21 cellular contexts compared by ENCODE assay signal in the genomic region with DNA sequence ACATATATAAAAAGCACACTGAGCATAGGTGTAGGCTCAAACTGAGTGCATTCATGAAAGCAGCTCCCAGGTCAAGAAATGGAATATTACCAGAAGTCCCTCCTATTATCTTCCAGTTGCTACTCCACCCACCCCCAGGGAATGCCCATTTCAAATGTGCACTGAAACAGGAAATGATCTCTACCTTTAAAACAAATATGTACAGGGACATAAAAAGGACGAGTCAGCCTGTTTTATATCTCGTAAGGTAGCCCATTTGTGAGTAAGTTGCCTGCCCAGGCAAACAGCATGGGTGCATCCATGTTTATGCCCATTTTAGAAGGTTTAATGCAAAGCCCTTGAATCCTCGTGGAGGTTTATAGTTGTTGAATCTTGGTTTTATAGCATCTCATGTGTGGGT. TPM values are rescaled to one million over a fixed set of nuclear protein-coding genes. Genes with fewer than 3 reads are reported as not detected.
DNase-seq lines count a peak whose midpoint lies in the region; ATAC-seq and TF ChIP-seq lines count a peak whose summit lies in the region.
"Had no signal": no experiment of that assay in that cellular context is flagged by ENCODE, and none has a peak within 500 bp of the region (broad histone marks: within the 10 kb centered on the region; RNA-seq: fewer than 3 reads in every experiment).

No MANE protein-coding gene starts in this region.

- TF ChIP-seq EP300 in stomach (IDR thresholded peaks at IDR 0.05): no peak

- WGBS in stomach, 5 donors: 52 to 72% (median 55%) methylated on average over 3 of the region's 3 CpGs

- POLR2A ChIA-PET in Panc1 (lab: Charles Lee): interaction anchor here (0.6 kb wide), 1 partner anchor 19 kb away, joined by 7 read pairs; no protein-coding TSS in a partner anchor

- H3K9me3 ChIP-seq in Panc1 (ENCODE audit: control insufficient read depth, insufficient read depth, low read depth, low read length) (peaks cover 6% of the 10 kb centered on the region; the same call in 1 of the 2 replicates), stomach (peaks cover 0 to 9% (median 6%) of the 10 kb centered on the region in 4 donors)

- no peak for TF ChIP-seq POLR2A in stomach (IDR thresholded peaks at IDR 0.05)

- intact Hi-C loops in Panc1 (cut with micrococcal nuclease; ENCODE audit: unreplicated experiment) (no loop called here), left colon (cut with DNase I, micrococcal nuclease) (no loop called here), head of caudate nucleus (cut with DNase I) (no loop called here), stomach (cut with DNase I; ENCODE audit: low total_unique reads) (no loop called here), left cardiac atrium (cut with DNase I) (no loop called here)

- TF ChIP-seq CTCF in C4-2B (conservative IDR thresholded peaks at IDR 0.05) (no peak), Panc1 (IDR thresholded peaks at IDR 0.05) (no peak), stomach (IDR thresholded peaks at IDR 0.05) (no peak)

- CTCF ChIA-PET in Panc1 (lab: Charles Lee): no interaction called here

- ATAC-seq in Panc1 (peak; percentile 56), left colon (peak; percentile 77), left cardiac atrium (no peak)

- peak overlapping the region; percentile 84 for H3K27ac ChIP-seq in C4-2B
- H3K27ac ChIP-seq in Panc1 (ENCODE audit: low read length): peak overlapping the region; percentile 12; the same call in 1 of the 2 replicates
- peak overlapping the region in 2 of 5 donors; percentile 41 to 48 for H3K27ac ChIP-seq in stomach
- H3K27ac ChIP-seq: BLaER1 treated with 17β-estradiol and CSF1 and Interleukin-3, amounts not matched to agents 10 nM and 100 nM had no signal

- peak; percentile 24 for DNase-seq in DMS53 treated with DMSO at 0.1 percent for 48 hours (lab: John Stamatoyannopoulos, UW; ENCODE audit: unreplicated experiment)
- peak; percentile 27 for DNase-seq in Panc1 (ENCODE audit: low read depth, low spot score)
- DNase-seq in left colon: peak; percentile 29 to 54
- DNase-seq in head of caudate nucleus: no peak
- no peak for DNase-seq in foreskin melanocyte
- DNase-seq in stomach: no peak
- DNase-seq in left cardiac atrium: no peak
- DNase-seq: H7, IMR-90, MM.1S, NCI-H1092, NCI-H146, NCI-H2107, NCI-H226, NCI-H524, Peyer's patch, Right ventricle myocardium superior, SW 1271 had no signal

- no peaks in the 10 kb centered on the region for H3K36me3 ChIP-seq in Panc1 (ENCODE audit: control insufficient read depth, insufficient read depth, low read length)
- no peaks in the 10 kb centered on the region for H3K36me3 ChIP-seq in stomach
- H3K36me3 ChIP-seq: BLaER1 treated with 17β-estradiol and CSF1 and Interleukin-3, amounts not matched to agents 10 nM and 100 nM; Peyer's patch had no signal

- H3K4me1 ChIP-seq in Panc1 (ENCODE audit: control insufficient read depth, insufficient read depth, low read length) (peaks cover 25% of the 10 kb centered on the region), stomach (peaks cover 4 to 40% (median 12%) of the 10 kb centered on the region in 4 donors)

- in situ Hi-C loops in Panc1 (cut with HindIII; ENCODE audit: low pct_unique_long_range_greater_than_20kb, low sequenced_read_pairs): no loop called here

- H3K4me3 ChIP-seq in Panc1 (ENCODE audit: low read depth in 2 of 2, low read length in 2 of 2) (no peak overlapping the region), stomach (no peak overlapping the region)
- H3K4me3 ChIP-seq: BLaER1 treated with 17β-estradiol and CSF1 and Interleukin-3, amounts not matched to agents 10 nM and 100 nM; Peyer's patch had no signal

- H3K27me3 ChIP-seq in Panc1 (ENCODE audit: control insufficient read depth, insufficient read depth, low read length) (no peaks in the 10 kb centered on the region), stomach (peaks cover 0 to 24% (median 0%) of the 10 kb centered on the region in 3 donors)
- H3K27me3 ChIP-seq: BLaER1 treated with 17β-estradiol and CSF1 and Interleukin-3, amounts not matched to agents 10 nM and 100 nM; Peyer's patch had no signal

- no TSS peak for BruUV-seq in Panc1 (replicated peaks; lab: Mats Ljungman, UMichigan)

RNA-seq across cellular contexts. Expression of gene FFAR4, which starts 10.4 kb away (rescaled TPM):
- total RNA-seq in Panc1 (2021; ENCODE audit: unreplicated experiment) (0.92 TPM), left colon (10 to 100 TPM; 36.9 to 44.4 TPM), stomach (1 to 10 TPM in 2 of 5 donors, under 1 TPM in 1, not detected in 2; 0.18 to 2.0 (median 1.7) TPM), left cardiac atrium (1 to 10 TPM in 1 of 2 donors, under 1 TPM in 1; 0.39 to 1.4 TPM)
- 8.2 TPM for polyA plus RNA-seq in Panc1 (2012; ENCODE audit: insufficient read length)
- polyA plus RNA-seq in stomach: under 1 TPM in 1 of 3 donors, not detected in 2; 0.08 TPM
- total RNA-seq: H7, HT1080, IMR-90 had no signal
- polyA plus RNA-seq: IMR-90 had no signal

RNA-seq across cellular contexts. Expression of gene RBP4, which starts 24.1 kb away (rescaled TPM):
- total RNA-seq in Panc1 (2021; ENCODE audit: unreplicated experiment): 6.9 TPM
- polyA plus RNA-seq in Panc1 (2012; ENCODE audit: insufficient read length): 12.6 TPM
- total RNA-seq in left colon: 10 to 100 TPM in 1 of 2 donors, 1 to 10 TPM in 1; 8.3 to 10.1 TPM
- total RNA-seq in stomach: under 1 TPM in 3 of 5 donors, not detected in 2; 0.58 to 0.92 (median 0.72) TPM
- polyA plus RNA-seq in stomach: 10 to 100 TPM in 1 of 3 donors, 1 to 10 TPM in 2; 1.2 to 20.5 (median 6.2) TPM
- total RNA-seq in left cardiac atrium: 100 to 1,000 TPM in 1 of 2 donors, 10 to 100 TPM in 1; 87.1 to 165 TPM
- total RNA-seq: IMR-90 had no signal
- polyA plus RNA-seq: IMR-90 had no signal

RNA-seq across cellular contexts. Expression of gene PDE6C, which starts 35.4 kb away (rescaled TPM):
- total RNA-seq in Panc1 (2021; ENCODE audit: unreplicated experiment): not detected
- not detected for polyA plus RNA-seq in Panc1 (2012; ENCODE audit: insufficient read length)
- total RNA-seq in left colon: not detected
- total RNA-seq in stomach: not detected
- polyA plus RNA-seq in stomach: not detected
- not detected for total RNA-seq in left cardiac atrium
- total RNA-seq: H7, HT1080, IMR-90, Peyer's patch, Right ventricle myocardium superior had no signal
- polyA plus RNA-seq: IMR-90 had no signal

Comparison
In these comparisons a context has a peak if more than half of its experiments do, and no peak if none do; other contexts are left out.
1. DNase-seq: peak in DMS53 treated with DMSO at 0.1 percent for 48 hours (single experiment), Panc1 (single experiment) and left colon (2 of 2); none in head of caudate nucleus (0 of 42), foreskin melanocyte (single experiment), stomach (single experiment) and left cardiac atrium (single experiment).
2. ATAC-seq: peak in Panc1 (single experiment) and left colon (single experiment); none in left cardiac atrium (0 of 2).
3. RNA of gene FFAR4, which starts 10.4 kb away (total RNA-seq): 36.9 to 44.4 TPM in left colon; 0.39 to 1.4 TPM in left cardiac atrium, 0.92 TPM in Panc1 (single experiment) and 0.18 to 2.0 TPM in stomach; every median in the first group is over 10 times any median in the second.
4. RNA of gene RBP4, which starts 24.1 kb away (total RNA-seq): 87.1 to 165 TPM in left cardiac atrium; 8.3 to 10.1 TPM in left colon, 6.9 TPM in Panc1 (single experiment) and 0.58 to 0.92 TPM in stomach; every median in the first group is over 4 times any median in the second.